In genomic region chr12:47308672-47309071, GRCh38 we compare ENCODE assay signal across 16 cellular contexts.
A peak's percentile ranks its signal among the peaks of the same experiment; 100 is the strongest.
DNase-seq lines count a peak whose midpoint lies in the region; ATAC-seq and TF ChIP-seq lines count a peak whose summit lies in the region.
"Had no signal": no experiment of that assay in that cellular context is flagged by ENCODE, and none has a peak within 500 bp of the region (broad histone marks: within the 10 kb centered on the region; RNA-seq: fewer than 3 reads in every experiment).

No MANE protein-coding gene starts in this region.

- no peak for ATAC-seq in naive B cell (ENCODE audit: low read depth in 2 of 2)
- ATAC-seq: CD8-positive, alpha-beta T cell had no signal

- H3K9ac ChIP-seq in OCI-LY1 (ENCODE audit: low read length) = no peak overlapping the region

- in situ Hi-C loops in ACHN (cut with HindIII; ENCODE audit: low pct_ligation_motif_present, low pct_unique_long_range_greater_than_20kb, low sequenced_read_pairs) = no loop called here

- no peaks in the 10 kb centered on the region for H3K79me2 ChIP-seq in OCI-LY1 (ENCODE audit: insufficient read depth, low read length)

- H4K20me1 ChIP-seq in OCI-LY1 (ENCODE audit: insufficient read depth, low read length) = no peaks in the 10 kb centered on the region

- H3K36me3 Mint-ChIP-seq in activated naive CD4-positive, alpha-beta T cell treated with anti-CD3 and anti-CD28 coated beads for 36 hours (ENCODE audit: low read depth) = peaks cover 47% of the 10 kb centered on the region
- peaks cover 43% of the 10 kb centered on the region for H3K36me3 Mint-ChIP-seq in activated T-helper 2 cell treated with anti-CD3 and anti-CD28 coated beads, Interferon-gamma antibody, Interleukin-2, Interleukin-4, amounts not matched to agents 10 μg/mL and 5 μg/mL and 100 μg/mL, durations not matched to agents 14 hours and 24 hours and 36 hours (ENCODE audit: low read depth)
- peaks cover 3 to 8% of the 10 kb centered on the region in 2 donors for H3K36me3 Mint-ChIP-seq in naive B cell

- no peak for DNase-seq in activated naive CD4-positive, alpha-beta T cell treated with anti-CD3 and anti-CD28 coated beads for 36 hours
- DNase-seq in activated naive CD4-positive, alpha-beta T cell treated with anti-CD3 and anti-CD28 coated beads, Interleukin-2, amount 50 U/mL, for 16 hours = no peak
- DNase-seq in activated T-helper 2 cell treated with anti-CD3 and anti-CD28 coated beads, Interferon-gamma antibody, Interleukin-2, Interleukin-4, amounts not matched to agents 10 μg/mL and 5 μg/mL and 100 μg/mL, durations not matched to agents 14 hours and 24 hours and 36 hours (ENCODE audit: low spot score) = no peak
- no peak for DNase-seq in naive B cell
- DNase-seq in AG08395 (ENCODE audit: low spot score) = no peak
- DNase-seq in ACHN = no peak
- DNase-seq: CD8-positive, alpha-beta T cell; DMS79 treated with DMSO at 0.1 percent for 48 hours; H7; KG1; NCI-H1048; NCI-H1436 treated with DMSO at 0.1 percent for 48 hours; NCI-H2029 treated with DMSO at 0.1 percent for 48 hours; NCI-H510A; NCI-H774 had no signal

- no peak overlapping the region for H3K4me2 ChIP-seq in OCI-LY1 (ENCODE audit: low read length)

- H3K4me3 ChIP-seq in OCI-LY1 (ENCODE audit: low read depth, low read length, poor library complexity, severe bottlenecking) = no peak overlapping the region

- H3F3A ChIP-seq in OCI-LY1 (ENCODE audit: insufficient read depth, low read length) = no peaks in the 10 kb centered on the region

- peak overlapping the region; percentile 98 for H3K27ac Mint-ChIP-seq in activated naive CD4-positive, alpha-beta T cell treated with anti-CD3 and anti-CD28 coated beads for 36 hours
- H3K27ac Mint-ChIP-seq in activated T-helper 2 cell treated with anti-CD3 and anti-CD28 coated beads, Interferon-gamma antibody, Interleukin-2, Interleukin-4, amounts not matched to agents 10 μg/mL and 5 μg/mL and 100 μg/mL, durations not matched to agents 14 hours and 24 hours and 36 hours = peak overlapping the region; percentile 42
- peak overlapping the region in 4 of 6 donors; percentile 36 to 91 (median 72) for H3K27ac Mint-ChIP-seq in naive B cell

- no peaks in the 10 kb centered on the region for H3K27me3 Mint-ChIP-seq in activated naive CD4-positive, alpha-beta T cell treated with anti-CD3 and anti-CD28 coated beads for 36 hours (ENCODE audit: low read depth)
- no peaks in the 10 kb centered on the region for H3K27me3 Mint-ChIP-seq in activated T-helper 2 cell treated with anti-CD3 and anti-CD28 coated beads, Interferon-gamma antibody, Interleukin-2, Interleukin-4, amounts not matched to agents 10 μg/mL and 5 μg/mL and 100 μg/mL, durations not matched to agents 14 hours and 24 hours and 36 hours (ENCODE audit: low read depth)
- no peaks in the 10 kb centered on the region for H3K27me3 Mint-ChIP-seq in naive B cell

- no peaks in the 10 kb centered on the region for H3K36me3 ChIP-seq in OCI-LY1 (ENCODE audit: insufficient read depth, low read length)

- H3K4me1 ChIP-seq in OCI-LY1 (ENCODE audit: insufficient read depth, low read length, severe bottlenecking) = peaks cover 36% of the 10 kb centered on the region

- no peaks in the 10 kb centered on the region for H3K9me2 ChIP-seq in OCI-LY1 (ENCODE audit: low read depth, low read length)

- H3K27ac ChIP-seq in OCI-LY1 (ENCODE audit: low read depth, low read length, poor library complexity, severe bottlenecking) = peak overlapping the region; percentile 50

- intact Hi-C loops in activated naive CD4-positive, alpha-beta T cell treated with anti-CD3 and anti-CD28 coated beads for 36 hours (cut with micrococcal nuclease) = no loop called here
- intact Hi-C loops in activated T-helper 2 cell treated with anti-CD3 and anti-CD28 coated beads, Interferon-gamma antibody, Interleukin-2, Interleukin-4, amounts not matched to agents 10 μg/mL and 5 μg/mL and 100 μg/mL, durations not matched to agents 14 hours and 24 hours and 36 hours (cut with micrococcal nuclease) = loop anchor here (5.0 kb wide), 1 partner anchor 276 kb away; no protein-coding TSS in a partner anchor

- CTCF ChIA-PET in activated naive CD4-positive, alpha-beta T cell treated with anti-CD3 and anti-CD28 coated beads for 36 hours (lab: Charles Lee) = no interaction called here

- peaks cover 49% of the 10 kb centered on the region for H3K9me3 Mint-ChIP-seq in activated naive CD4-positive, alpha-beta T cell treated with anti-CD3 and anti-CD28 coated beads for 36 hours
- H3K9me3 Mint-ChIP-seq in activated T-helper 2 cell treated with anti-CD3 and anti-CD28 coated beads, Interferon-gamma antibody, Interleukin-2, Interleukin-4, amounts not matched to agents 10 μg/mL and 5 μg/mL and 100 μg/mL, durations not matched to agents 14 hours and 24 hours and 36 hours = peaks cover 52% of the 10 kb centered on the region
- H3K9me3 Mint-ChIP-seq in naive B cell = peaks cover 0 to 8% (median 3%) of the 10 kb centered on the region in 7 donors

- H3K27me3 ChIP-seq in OCI-LY1 (ENCODE audit: insufficient read depth, low read length) = no peaks in the 10 kb centered on the region

- H2AFZ ChIP-seq in OCI-LY1 (ENCODE audit: low read length) = no peak overlapping the region

- H3K4me3 Mint-ChIP-seq in activated naive CD4-positive, alpha-beta T cell treated with anti-CD3 and anti-CD28 coated beads for 36 hours = peak overlapping the region; percentile 2
- H3K4me3 Mint-ChIP-seq in activated T-helper 2 cell treated with anti-CD3 and anti-CD28 coated beads, Interferon-gamma antibody, Interleukin-2, Interleukin-4, amounts not matched to agents 10 μg/mL and 5 μg/mL and 100 μg/mL, durations not matched to agents 14 hours and 24 hours and 36 hours (ENCODE audit: low read depth) = peak overlapping the region; percentile 24
- H3K4me3 Mint-ChIP-seq in naive B cell = no peak overlapping the region
- H3K4me3 Mint-ChIP-seq: CD8-positive, alpha-beta T cell had no signal

- H3K9me3 ChIP-seq in OCI-LY1 (ENCODE audit: low read length) = no peaks in the 10 kb centered on the region

- no peak for TF ChIP-seq CTCF in OCI-LY1 (IDR thresholded peaks at IDR 0.05; ENCODE audit: low read length)

- peaks cover 67% of the 10 kb centered on the region for H3K4me1 Mint-ChIP-seq in activated naive CD4-positive, alpha-beta T cell treated with anti-CD3 and anti-CD28 coated beads for 36 hours (ENCODE audit: low read depth)
- H3K4me1 Mint-ChIP-seq in activated T-helper 2 cell treated with anti-CD3 and anti-CD28 coated beads, Interferon-gamma antibody, Interleukin-2, Interleukin-4, amounts not matched to agents 10 μg/mL and 5 μg/mL and 100 μg/mL, durations not matched to agents 14 hours and 24 hours and 36 hours (ENCODE audit: low read depth) = peaks cover 43% of the 10 kb centered on the region
- peaks cover 48 to 62% (median 53%) of the 10 kb centered on the region in 3 donors for H3K4me1 Mint-ChIP-seq in naive B cell

Comparison
In these comparisons a context has a peak if more than half of its experiments do, and no peak if none do; other contexts are left out.
1. H3K27ac Mint-ChIP-seq: peak in every context shown above with its lines; median percentile 98 in activated naive CD4-positive, alpha-beta T cell treated with anti-CD3 and anti-CD28 coated beads for 36 hours; 72 in naive B cell; 42 in activated T-helper 2 cell treated with anti-CD3 and anti-CD28 coated beads, Interferon-gamma antibody, Interleukin-2, Interleukin-4, amounts not matched to agents 10 μg/mL and 5 μg/mL and 100 μg/mL, durations not matched to agents 14 hours and 24 hours and 36 hours.
2. H3K4me3 Mint-ChIP-seq: peak in activated naive CD4-positive, alpha-beta T cell treated with anti-CD3 and anti-CD28 coated beads for 36 hours (single experiment) and activated T-helper 2 cell treated with anti-CD3 and anti-CD28 coated beads, Interferon-gamma antibody, Interleukin-2, Interleukin-4, amounts not matched to agents 10 μg/mL and 5 μg/mL and 100 μg/mL, durations not matched to agents 14 hours and 24 hours and 36 hours (single experiment); none in naive B cell (0 of 8).